21 cellular contexts compared by ENCODE assay signal in genomic region chr3:124967964-124968363, GRCh38. TPM values are rescaled to one million over a fixed set of nuclear protein-coding genes. Genes with fewer than 3 reads are reported as not detected.
"Had no signal": no experiment of that assay in that cellular context is flagged by ENCODE, and none has a peak within 500 bp of the region (broad histone marks: within the 10 kb centered on the region; RNA-seq: fewer than 3 reads in every experiment).

No MANE protein-coding gene starts in this region.

- H3K27ac Mint-ChIP-seq: activated CD4-positive, alpha-beta T cell treated with anti-CD3 and anti-CD28 coated beads, Interleukin-2, amount 10 ng/mL, durations not matched to agents 24 days and 14 days; activated CD8-positive, alpha-beta T cell treated with anti-CD3 and anti-CD28 coated beads, Interleukin-2, amount 10 ng/mL, durations not matched to agents 7 days and 5 days; activated naive CD4-positive, alpha-beta T cell treated with anti-CD3 and anti-CD28 coated beads for 36 hours; activated naive CD8-positive, alpha-beta T cell treated with anti-CD3 and anti-CD28 coated beads, Interleukin-2, amount 50 U/mL, for 24 hours; activated T-cell treated with anti-CD3 and anti-CD28 coated beads, Interleukin-2, amount 50 U/mL, for 24 hours; memory B cell; naive thymus-derived CD8-positive, alpha-beta T cell; T-helper 1 cell treated with Interleukin-12 subunit alpha and Interleukin-12 subunit beta and Interleukin-4 antibody, amounts not matched to agents 30 μg/mL and 1 μg/mL, for 36 hours had no signal

- H3K4me3 Mint-ChIP-seq: activated CD4-positive, alpha-beta T cell treated with anti-CD3 and anti-CD28 coated beads, Interleukin-2, amount 10 ng/mL, durations not matched to agents 24 days and 14 days; activated CD8-positive, alpha-beta T cell treated with anti-CD3 and anti-CD28 coated beads, Interleukin-2, amount 10 ng/mL, durations not matched to agents 7 days and 5 days; activated naive CD4-positive, alpha-beta T cell treated with anti-CD3 and anti-CD28 coated beads for 36 hours; activated naive CD8-positive, alpha-beta T cell treated with anti-CD3 and anti-CD28 coated beads, Interleukin-2, amount 50 U/mL, for 24 hours; activated T-cell treated with anti-CD3 and anti-CD28 coated beads, Interleukin-2, amount 50 U/mL, for 24 hours; memory B cell; naive thymus-derived CD8-positive, alpha-beta T cell; T-helper 1 cell treated with Interleukin-12 subunit alpha and Interleukin-12 subunit beta and Interleukin-4 antibody, amounts not matched to agents 30 μg/mL and 1 μg/mL, for 36 hours had no signal

- H3K4me3 ChIP-seq: ascending aorta, heart right ventricle, transverse colon, vagina had no signal

- H3K9me3 ChIP-seq: ascending aorta, heart right ventricle, neutrophil, transverse colon, vagina had no signal

- DNase-seq: activated CD4-positive, alpha-beta T cell treated with anti-CD3 and anti-CD28 coated beads, Interleukin-2, amount 10 ng/mL, durations not matched to agents 24 days and 14 days; activated CD8-positive, alpha-beta T cell treated with anti-CD3 and anti-CD28 coated beads, Interleukin-2, amount 10 ng/mL, durations not matched to agents 7 days and 5 days; activated naive CD4-positive, alpha-beta T cell treated with anti-CD3 and anti-CD28 coated beads for 36 hours; activated naive CD8-positive, alpha-beta T cell treated with anti-CD3 and anti-CD28 coated beads, Interleukin-2, amount 50 U/mL, for 24 hours; activated T-cell treated with anti-CD3 and anti-CD28 coated beads, Interleukin-2, amount 50 U/mL, for 24 hours; cortex of kidney; effector CD4-positive, alpha-beta T cell; heart right ventricle; left ventricle myocardium superior; naive thymus-derived CD8-positive, alpha-beta T cell; stimulated activated naive CD8-positive, alpha-beta T cell treated with anti-CD3 and anti-CD28 coated beads, Interleukin-15, Interleukin-2, amounts not matched to agents 100 U/mL and 50 U/mL, for 24 hours; transverse colon had no signal

- H3K4me1 ChIP-seq: ascending aorta, parathyroid adenoma, vagina had no signal

- H3K27me3 ChIP-seq: ascending aorta, heart right ventricle, neutrophil, transverse colon, vagina had no signal

- H3K36me3 ChIP-seq: neutrophil, transverse colon had no signal

- H3K4me1 Mint-ChIP-seq: activated naive CD8-positive, alpha-beta T cell treated with anti-CD3 and anti-CD28 coated beads, Interleukin-2, amount 50 U/mL, for 24 hours; memory B cell had no signal

- H3K9me3 Mint-ChIP-seq: activated CD4-positive, alpha-beta T cell treated with anti-CD3 and anti-CD28 coated beads, Interleukin-2, amount 10 ng/mL, durations not matched to agents 24 days and 14 days; activated naive CD4-positive, alpha-beta T cell treated with anti-CD3 and anti-CD28 coated beads for 36 hours; activated naive CD8-positive, alpha-beta T cell treated with anti-CD3 and anti-CD28 coated beads, Interleukin-2, amount 50 U/mL, for 24 hours; activated T-cell treated with anti-CD3 and anti-CD28 coated beads, Interleukin-2, amount 50 U/mL, for 24 hours; memory B cell; naive thymus-derived CD8-positive, alpha-beta T cell; T-helper 1 cell treated with Interleukin-12 subunit alpha and Interleukin-12 subunit beta and Interleukin-4 antibody, amounts not matched to agents 30 μg/mL and 1 μg/mL, for 36 hours had no signal

- ATAC-seq: activated CD8-positive, alpha-beta T cell treated with anti-CD3 and anti-CD28 coated beads, Interleukin-2, amount 10 ng/mL, durations not matched to agents 7 days and 5 days; activated naive CD8-positive, alpha-beta T cell treated with anti-CD3 and anti-CD28 coated beads, Interleukin-2, amount 50 U/mL, for 24 hours; esophagus mucosa; left ventricle myocardium superior; naive thymus-derived CD8-positive, alpha-beta T cell; sciatic nerve; stimulated activated naive CD8-positive, alpha-beta T cell treated with anti-CD3 and anti-CD28 coated beads, Interleukin-15, Interleukin-2, amounts not matched to agents 100 U/mL and 50 U/mL, for 24 hours had no signal

- H3K27ac ChIP-seq: ascending aorta, neutrophil, parathyroid adenoma, vagina had no signal

- H3K27me3 Mint-ChIP-seq: activated CD4-positive, alpha-beta T cell treated with anti-CD3 and anti-CD28 coated beads, Interleukin-2, amount 10 ng/mL, durations not matched to agents 24 days and 14 days; activated naive CD8-positive, alpha-beta T cell treated with anti-CD3 and anti-CD28 coated beads, Interleukin-2, amount 50 U/mL, for 24 hours; activated T-cell treated with anti-CD3 and anti-CD28 coated beads, Interleukin-2, amount 50 U/mL, for 24 hours; memory B cell; naive thymus-derived CD8-positive, alpha-beta T cell had no signal

RNA-seq across cellular contexts. Expression of gene MUC13, which starts 33.4 kb away (rescaled TPM):
- total RNA-seq: activated CD4-positive, alpha-beta T cell treated with anti-CD3 and anti-CD28 coated beads, Interleukin-2, amount 10 ng/mL, durations not matched to agents 24 days and 14 days; activated CD8-positive, alpha-beta T cell treated with anti-CD3 and anti-CD28 coated beads, Interleukin-2, amount 10 ng/mL, durations not matched to agents 7 days and 5 days; activated naive CD4-positive, alpha-beta T cell treated with anti-CD3 and anti-CD28 coated beads for 36 hours; ascending aorta; esophagus mucosa; kidney epithelial cell; left ventricle myocardium superior; naive thymus-derived CD8-positive, alpha-beta T cell; sciatic nerve; vagina had no signal
- polyA plus RNA-seq: naive thymus-derived CD8-positive, alpha-beta T cell had no signal
